8 cellular contexts compared by ENCODE assay signal in the genomic region with DNA sequence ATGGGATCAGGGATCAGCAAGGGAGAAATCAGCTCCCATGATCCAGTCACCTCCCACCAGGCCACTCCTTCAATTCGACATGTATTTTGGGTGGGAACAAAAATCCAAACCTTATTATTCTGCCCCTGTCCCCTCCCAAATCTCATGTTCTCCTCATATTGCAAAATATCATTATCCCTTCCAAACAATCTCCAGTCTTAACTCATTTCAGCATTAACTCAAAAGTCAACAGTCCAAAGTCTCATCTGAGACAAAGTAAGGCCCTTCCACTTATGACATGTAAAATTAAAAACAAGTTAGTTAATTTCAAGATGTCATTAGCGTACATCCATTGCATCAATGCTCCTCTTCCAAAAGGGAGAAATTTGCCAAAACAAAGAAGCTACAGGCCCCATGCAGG. TPM values are rescaled to one million over a fixed set of nuclear protein-coding genes. Genes with fewer than 3 reads are reported as not detected.
"Had no signal": no experiment of that assay in that cellular context is flagged by ENCODE, and none has a peak within 500 bp of the region (broad histone marks: within the 10 kb centered on the region; RNA-seq: fewer than 3 reads in every experiment).

No MANE protein-coding gene starts in this region.

- H3K4me3 ChIP-seq: K562 had no signal

- DNase-seq: IMR-90, KBM-7, KG1 had no signal

- H3K4me3 Mint-ChIP-seq: IgD-negative memory B cell had no signal

- H3K27ac Mint-ChIP-seq: IgD-negative memory B cell had no signal

- H3K4me1 Mint-ChIP-seq: IgD-negative memory B cell had no signal

- ATAC-seq: K562 had no signal

- FAIRE-seq: HTR-8/SVneo, K562 had no signal

- H3K27ac ChIP-seq: HL-60 had no signal

- H3K27me3 Mint-ChIP-seq: IgD-negative memory B cell had no signal

- H3K36me3 Mint-ChIP-seq: IgD-negative memory B cell had no signal

RNA-seq across cellular contexts. Expression of gene UGT2B4, which starts 22.0 kb away (rescaled TPM):
- total RNA-seq: HT1080, IMR-90 had no signal
- polyA plus RNA-seq: IgD-negative memory B cell, IMR-90, K562 had no signal
